In the genomic region with DNA sequence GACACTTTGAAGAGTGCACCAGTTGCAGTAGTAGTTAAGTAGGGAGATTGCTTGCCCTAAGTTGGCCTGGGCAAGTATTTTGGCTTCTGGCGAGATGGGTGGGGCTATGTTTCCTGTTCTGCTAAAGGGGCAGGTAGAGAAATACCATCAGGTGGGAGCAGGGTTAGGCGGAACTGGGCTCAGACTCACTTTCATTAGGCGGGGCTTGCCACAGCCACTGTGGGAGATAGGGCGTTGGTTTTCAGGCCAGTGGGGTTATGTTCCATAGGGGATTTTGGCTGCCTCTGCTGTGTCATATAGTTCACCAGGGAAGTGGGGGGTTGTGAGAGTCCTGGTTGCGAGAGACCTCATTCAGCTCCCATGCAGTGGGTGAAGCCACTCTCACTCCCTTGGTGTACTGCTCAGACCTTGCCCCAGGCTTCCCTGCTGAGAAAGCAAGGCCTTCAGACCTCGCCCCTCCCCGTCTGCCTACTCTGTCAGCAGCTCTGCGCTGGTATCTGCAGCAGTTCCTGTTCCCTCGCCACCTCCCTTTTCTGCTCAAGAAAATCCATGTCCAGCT, we compare ENCODE assay signal across 8 cellular contexts. TPM values are rescaled to one million over a fixed set of nuclear protein-coding genes. Genes with fewer than 3 reads are reported as not detected.
DNase-seq lines count a peak whose midpoint lies in the region; ATAC-seq, FAIRE-seq and TF ChIP-seq lines count a peak whose summit lies in the region.

No MANE protein-coding gene starts in this region.

- TF ChIP-seq CTCF in fibroblast of villous mesenchyme (IDR thresholded peaks at IDR 0.05; ENCODE audit: insufficient read depth, low read depth, low read length) (no peak), HFFc6 (IDR thresholded peaks at IDR 0.05) (no peak), uterus (IDR thresholded peaks at IDR 0.05) (no peak)

- H3K27me3 ChIP-seq in uterus, result no peaks in the 10 kb centered on the region

- H3K4me1 Mint-ChIP-seq in activated CD4-positive, alpha-beta memory T cell treated with anti-CD3 and anti-CD28 coated beads for 36 hours (ENCODE audit: low read depth), result peaks cover 59% of the 10 kb centered on the region
- peaks cover 22% of the 10 kb centered on the region for H3K4me1 Mint-ChIP-seq in HFFc6 (ENCODE audit: low read depth)

- H3K9me3 ChIP-seq in uterus, result peaks cover 0 to 11% of the 10 kb centered on the region in 2 donors

- no peak for TF ChIP-seq POLR2A in uterus (IDR thresholded peaks at IDR 0.05)

- no peak overlapping the region for H3K4me3 ChIP-seq in fibroblast of villous mesenchyme (ENCODE audit: low read depth, low read length)
- no peak overlapping the region for H3K4me3 ChIP-seq in uterus

- DNase-seq in activated CD4-positive, alpha-beta memory T cell treated with anti-CD3 and anti-CD28 coated beads for 36 hours, result peak; percentile 85
- DNase-seq in fibroblast of villous mesenchyme (ENCODE audit: low read depth), result peak; percentile 36
- peak in 2 of 3 experiments; percentile 15 to 19 for DNase-seq in stimulated activated CD4-positive, alpha-beta T cell treated with anti-CD3 and anti-CD28 coated beads, TNF-alpha, amount 100 ng/mL, for 4 hours (ENCODE audit: low read depth in 3 of 3)
- DNase-seq in HFFc6, result no peak
- DNase-seq in frontal cortex (ENCODE audit: low spot score in 2 of 2), result no peak
- no peak for DNase-seq in uterus

- H3K27ac ChIP-seq in uterus, result no peak overlapping the region

- peaks cover 22% of the 10 kb centered on the region for H3K9me3 Mint-ChIP-seq in activated CD4-positive, alpha-beta memory T cell treated with anti-CD3 and anti-CD28 coated beads for 36 hours
- H3K9me3 Mint-ChIP-seq in HFFc6, result no peaks in the 10 kb centered on the region; the same call in 1 of the 2 replicates

- H3K36me3 ChIP-seq in uterus, result no peaks in the 10 kb centered on the region

- POLR2A ChIA-PET in activated CD4-positive, alpha-beta memory T cell treated with anti-CD3 and anti-CD28 coated beads for 36 hours (lab: Charles Lee), result interaction anchor here (1.3 to 1.9 kb wide), 3 partner anchors 42 to 51 kb away, joined by 4 to 8 read pairs (median 5); partner anchors contain the start of gene AEBP2

- H3K27ac Mint-ChIP-seq in activated CD4-positive, alpha-beta memory T cell treated with anti-CD3 and anti-CD28 coated beads for 36 hours, result peak overlapping the region; percentile 77
- no peak overlapping the region for H3K27ac Mint-ChIP-seq in HFFc6

- H3K36me3 Mint-ChIP-seq in activated CD4-positive, alpha-beta memory T cell treated with anti-CD3 and anti-CD28 coated beads for 36 hours, result peaks cover 53% of the 10 kb centered on the region
- H3K36me3 Mint-ChIP-seq in HFFc6 (ENCODE audit: low read depth), result peaks cover 56% of the 10 kb centered on the region

- intact Hi-C loops in activated CD4-positive, alpha-beta memory T cell treated with anti-CD3 and anti-CD28 coated beads for 36 hours (cut with micrococcal nuclease), result loop anchor here (1.0 to 2.0 kb wide), 5 partner anchors 41 to 1317 kb away; no protein-coding TSS in a partner anchor
- intact Hi-C loops in uterus (cut with DNase I; ENCODE audit: low total_unique reads), result no loop called here

- H3K27me3 Mint-ChIP-seq in activated CD4-positive, alpha-beta memory T cell treated with anti-CD3 and anti-CD28 coated beads for 36 hours, result no peaks in the 10 kb centered on the region
- H3K27me3 Mint-ChIP-seq in HFFc6 (ENCODE audit: insufficient read depth), result no peaks in the 10 kb centered on the region

- ATAC-seq in GM19324 (IDR thresholded peaks at IDR 0.05; ENCODE audit: low FRiP score, unreplicated experiment), result peak; percentile 86
- ATAC-seq in HG03066 (IDR thresholded peaks at IDR 0.05; ENCODE audit: low read depth, unreplicated experiment), result peak; percentile 48

- peak overlapping the region; percentile 30 for H3K4me3 Mint-ChIP-seq in activated CD4-positive, alpha-beta memory T cell treated with anti-CD3 and anti-CD28 coated beads for 36 hours
- H3K4me3 Mint-ChIP-seq in HFFc6, result no peak overlapping the region

- CTCF ChIA-PET in activated CD4-positive, alpha-beta memory T cell treated with anti-CD3 and anti-CD28 coated beads for 36 hours (lab: Charles Lee), result interaction anchor here (0.6 kb wide), 1 partner anchor 512 kb away, joined by 3 read pairs; no protein-coding TSS in a partner anchor

- no peak for FAIRE-seq in frontal cortex (lab: Jason Lieb, UNC)

- peaks cover 0 to 5% of the 10 kb centered on the region in 2 donors for H3K4me1 ChIP-seq in uterus

RNA-seq across cellular contexts. Expression of gene AEBP2, which starts 43.3 kb away (rescaled TPM):
- 10 to 100 TPM; 44.7 to 45.0 TPM for total RNA-seq in activated CD4-positive, alpha-beta memory T cell treated with anti-CD3 and anti-CD28 coated beads for 36 hours
- 14.8 and 23.7 TPM in 2 replicates for total RNA-seq in fibroblast of villous mesenchyme
- total RNA-seq in HFFc6 (2021; fragmentation: NEBNext Ultra II Directional; extraction: Animal tissue kit (Norgen Biotek cat#: 25700)), result 10 to 100 TPM; 36.8 to 43.4 (median 39.1) TPM
- 42.0 TPM for total RNA-seq in frontal cortex
- total RNA-seq in uterus, result 10 to 100 TPM; 16.7 to 95.8 (median 69.1) TPM

Comparison
In these comparisons a context has a peak if more than half of its experiments do, and no peak if none do; other contexts are left out.
1. DNase-seq: peak in activated CD4-positive, alpha-beta memory T cell treated with anti-CD3 and anti-CD28 coated beads for 36 hours (single experiment), fibroblast of villous mesenchyme (single experiment) and stimulated activated CD4-positive, alpha-beta T cell treated with anti-CD3 and anti-CD28 coated beads, TNF-alpha, amount 100 ng/mL, for 4 hours (2 of 3); none in HFFc6 (single experiment), frontal cortex (0 of 2) and uterus (0 of 2).